2 cellular contexts compared by ENCODE assay signal in genomic region chr6:3131695-3132094, GRCh38.
TF ChIP-seq lines count a peak whose summit lies in the region.

No MANE protein-coding gene starts in this region.

TF ChIP-seq in IMR-90, 13 proteins besides CTCF, POLR2A, EP300 and RAD21:
- TF ChIP-seq MAZ (IDR thresholded peaks at IDR 0.05; ENCODE audit: borderline replicate concordance, low read depth, low read length) (no peak), MXI1 (IDR thresholded peaks at IDR 0.05; ENCODE audit: borderline replicate concordance, low read depth, low read length) (no peak), RFX5 (IDR thresholded peaks at IDR 0.05; ENCODE audit: low read depth, low read length) (no peak)

TF ChIP-seq in H1, 55 proteins besides CTCF, POLR2A, EP300 and RAD21:
- TF ChIP-seq ZNF274 (IDR thresholded peaks at IDR 0.05; ENCODE audit: borderline replicate concordance, extremely low read depth, low read length) = no peak
- TF ChIP-seq E2F6 (IDR thresholded peaks at IDR 0.05) = no peak
- TF ChIP-seq POLR2AphosphoS5 (IDR thresholded peaks at IDR 0.05; ENCODE audit: low read depth, low read length) = no peak
- TF ChIP-seq ATF3 (IDR thresholded peaks at IDR 0.05; ENCODE audit: insufficient read depth, low read depth, low read length) = no peak
- TF ChIP-seq SP2 (IDR thresholded peaks at IDR 0.05; ENCODE audit: low read length) = no peak
- TF ChIP-seq JUN (IDR thresholded peaks at IDR 0.05; ENCODE audit: low read depth, low read length) = no peak
- no peak for TF ChIP-seq TEAD4 (IDR thresholded peaks at IDR 0.05; ENCODE audit: low read depth, low read length)
TF ChIP-seq in H1: peak in this region for 0.
